Comparison of ENCODE assay signal across 26 cellular contexts in the genomic region with DNA sequence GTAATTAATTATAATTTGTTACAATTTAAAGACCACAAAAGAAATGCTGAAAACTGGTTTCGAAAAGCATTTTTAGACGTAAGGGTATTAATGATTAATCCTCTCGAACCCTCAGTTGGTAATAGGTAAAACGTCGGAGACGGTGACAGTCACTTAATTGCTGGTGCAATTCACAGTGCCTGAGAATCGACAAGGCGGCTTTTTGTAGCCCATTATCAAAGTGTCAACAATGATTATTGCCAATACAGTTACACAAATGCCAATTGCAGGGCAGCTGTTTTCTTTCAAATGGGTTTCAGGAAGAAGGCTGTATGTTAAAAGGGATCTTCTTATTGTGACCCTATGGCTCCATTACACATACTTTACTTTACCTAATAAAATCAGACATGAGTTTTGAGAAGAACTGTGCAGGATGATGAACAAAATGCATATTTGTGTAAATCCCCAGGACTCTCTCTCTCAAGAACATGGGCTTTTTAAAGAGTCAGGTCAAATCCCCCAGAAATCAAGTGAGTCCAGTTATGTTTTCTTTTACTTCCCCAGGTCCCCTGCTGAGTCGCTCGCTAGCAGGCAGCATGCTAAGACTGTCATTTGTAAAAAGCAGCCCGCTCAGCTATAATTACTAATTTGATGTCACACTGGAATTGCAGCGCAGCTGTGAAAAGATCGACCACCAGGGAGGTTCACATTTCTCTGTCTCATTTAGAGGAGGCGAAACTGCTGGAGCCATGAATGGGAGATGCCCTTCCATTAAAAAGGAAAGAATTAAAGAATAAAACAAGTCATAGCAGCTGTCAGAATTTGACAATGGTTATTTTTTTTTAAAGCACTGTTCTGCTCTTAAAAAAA.
DNase-seq lines count a peak whose midpoint lies in the region; ATAC-seq and TF ChIP-seq lines count a peak whose summit lies in the region.
"Had no signal": no experiment of that assay in that cellular context is flagged by ENCODE, and none has a peak within 500 bp of the region (broad histone marks: within the 10 kb centered on the region; RNA-seq: fewer than 3 reads in every experiment).

No MANE protein-coding gene starts in this region.

- no peak for TF ChIP-seq CTCF in CD8-positive, alpha-beta T cell (IDR thresholded peaks at IDR 0.05)
- TF ChIP-seq CTCF in astrocyte of the cerebellum (IDR thresholded peaks at IDR 0.05; ENCODE audit: low read depth, low read length, missing control alignments) (no peak), nephron progenitor cell (IDR thresholded peaks at IDR 0.05) (no peak), GM13977 (IDR thresholded peaks at IDR 0.05; ENCODE audit: extremely low read depth, insufficient read depth, missing control alignments) (no peak)

- H3K4me1 ChIP-seq in CD8-positive, alpha-beta T cell (ENCODE audit: insufficient read depth, low read length) = peaks cover 4% of the 10 kb centered on the region
- H3K4me1 ChIP-seq: adrenal gland, prostate gland, tibial artery had no signal

- POLR2A ChIA-PET in CD8-positive, alpha-beta T cell (lab: Charles Lee) = interaction anchor here (1.1 kb wide), 1 partner anchor 428 kb away, joined by 4 read pairs; no protein-coding TSS in a partner anchor

- CTCF ChIA-PET in CD8-positive, alpha-beta T cell (lab: Charles Lee) = interaction anchor here (1.3 to 2.7 kb wide), 3 partner anchors 13 to 428 kb away, joined by 4 to 9 read pairs (median 5); no protein-coding TSS in a partner anchor

- no peaks in the 10 kb centered on the region for H3K27me3 ChIP-seq in CD8-positive, alpha-beta T cell (ENCODE audit: insufficient read depth, low read length)
- H3K27me3 ChIP-seq: adrenal gland, cardiac muscle cell, tibial artery had no signal

- H3K4me3 Mint-ChIP-seq in CD8-positive, alpha-beta T cell = no peak overlapping the region
- no peak overlapping the region for H3K4me3 Mint-ChIP-seq in nephron progenitor cell
- H3K4me3 Mint-ChIP-seq: stimulated activated naive CD8-positive, alpha-beta T cell treated with anti-CD3 and anti-CD28 coated beads, Interleukin-15, Interleukin-2, amounts not matched to agents 100 ng/mL and 50 ng/mL, for 24 hours; T-helper 1 cell treated with Interleukin-12 subunit alpha and Interleukin-12 subunit beta and Interleukin-4 antibody, amounts not matched to agents 30 μg/mL and 1 μg/mL, for 36 hours had no signal

- in situ Hi-C loops in astrocyte of the cerebellum (cut with HindIII; ENCODE audit: low sequenced_read_pairs) = loop anchor here (25.0 kb wide), 1 partner anchor 248 kb away; a partner anchor contains a TSS
- in situ Hi-C loops in GM13977 (cut with MboI; ENCODE audit: low pct_unique_long_range_greater_than_20kb, low sequenced_read_pairs, unreplicated experiment) = loop anchor here (25.0 kb wide), 1 partner anchor 548 kb away; a partner anchor contains a TSS

- DNase-seq in CD8-positive, alpha-beta T cell = no peak
- DNase-seq in NCI-H1417 (lab: John Stamatoyannopoulos, UW) (peak in 2 of 3 experiments; percentile 58 to 87), astrocyte of the cerebellum (ENCODE audit: low read depth) (peak; percentile 3), nephron progenitor cell (no peak), left colon (no peak), GM13977 (ENCODE audit: low spot score) (no peak)
- DNase-seq: activated CD8-positive, alpha-beta memory T cell treated with anti-CD3 and anti-CD28 coated beads, Interleukin-2, amount 50 U/mL, for 48 hours; activated effector memory CD4-positive, alpha-beta T cell treated with anti-CD3 and anti-CD28 coated beads, Interleukin-2, amount 50 U/mL, for 16 hours; adrenal gland; DND-41; foreskin fibroblast; hippocampal formation; islet precursor cell; KBM-7; NCI-H82; PC-9; SIG-M5; tibial artery had no signal

- no peak overlapping the region for H3K27ac ChIP-seq in CD8-positive, alpha-beta T cell (ENCODE audit: low read depth, low read length)
- H3K27ac ChIP-seq: adrenal gland, cardiac muscle cell, PC-9, prostate gland, skin epidermis, tibial artery had no signal

- no peaks in the 10 kb centered on the region for H3K9me3 Mint-ChIP-seq in CD8-positive, alpha-beta T cell
- H3K9me3 Mint-ChIP-seq in nephron progenitor cell = peaks cover 4% of the 10 kb centered on the region
- H3K9me3 Mint-ChIP-seq: stimulated activated naive CD8-positive, alpha-beta T cell treated with anti-CD3 and anti-CD28 coated beads, Interleukin-15, Interleukin-2, amounts not matched to agents 100 ng/mL and 50 ng/mL, for 24 hours; T-helper 1 cell treated with Interleukin-12 subunit alpha and Interleukin-12 subunit beta and Interleukin-4 antibody, amounts not matched to agents 30 μg/mL and 1 μg/mL, for 36 hours had no signal

- H3K36me3 Mint-ChIP-seq in CD8-positive, alpha-beta T cell = peaks cover 78% of the 10 kb centered on the region
- H3K36me3 Mint-ChIP-seq in nephron progenitor cell (ENCODE audit: low read depth) = peaks cover 41% of the 10 kb centered on the region

- H3K9me3 ChIP-seq in CD8-positive, alpha-beta T cell (ENCODE audit: low read length) = no peaks in the 10 kb centered on the region
- H3K9me3 ChIP-seq: adrenal gland, prostate gland, tibial artery had no signal

- ATAC-seq in CD8-positive, alpha-beta T cell = no peak
- ATAC-seq in left colon (no peak), GM21367 (IDR thresholded peaks at IDR 0.05; ENCODE audit: unreplicated experiment) (no peak), HG03432 (IDR thresholded peaks at IDR 0.05; ENCODE audit: unreplicated experiment) (no peak)

- H3K4me1 Mint-ChIP-seq in CD8-positive, alpha-beta T cell (ENCODE audit: low read depth) = peaks cover 24% of the 10 kb centered on the region
- H3K4me1 Mint-ChIP-seq in nephron progenitor cell = peaks cover 38% of the 10 kb centered on the region

- intact Hi-C loops in CD8-positive, alpha-beta T cell (cut with DNase I, micrococcal nuclease) = no loop called here
- intact Hi-C loops in left colon (cut with DNase I, micrococcal nuclease) = no loop called here

- H3K27me3 Mint-ChIP-seq in CD8-positive, alpha-beta T cell (ENCODE audit: low read depth) = no peaks in the 10 kb centered on the region
- H3K27me3 Mint-ChIP-seq in nephron progenitor cell (ENCODE audit: low read depth, poor library complexity) = peaks cover 9% of the 10 kb centered on the region
- H3K27me3 Mint-ChIP-seq: stimulated activated naive CD8-positive, alpha-beta T cell treated with anti-CD3 and anti-CD28 coated beads, Interleukin-15, Interleukin-2, amounts not matched to agents 100 ng/mL and 50 ng/mL, for 24 hours had no signal

- peaks cover 15% of the 10 kb centered on the region for H3K36me3 ChIP-seq in CD8-positive, alpha-beta T cell (ENCODE audit: insufficient read depth, low read length)
- H3K36me3 ChIP-seq: cardiac muscle cell, prostate gland had no signal

- no peak overlapping the region for H3K4me3 ChIP-seq in CD8-positive, alpha-beta T cell (ENCODE audit: low read depth, low read length)
- no peak overlapping the region for H3K4me3 ChIP-seq in astrocyte of the cerebellum (ENCODE audit: low read depth, low read length)
- H3K4me3 ChIP-seq: adrenal gland, cardiac muscle cell, lung, PC-9, prostate gland, skin epidermis, tibial artery had no signal

- peak overlapping the region; percentile 50 for H3K27ac Mint-ChIP-seq in CD8-positive, alpha-beta T cell
- peak overlapping the region; percentile 23 for H3K27ac Mint-ChIP-seq in nephron progenitor cell
- H3K27ac Mint-ChIP-seq: T-helper 1 cell treated with Interleukin-12 subunit alpha and Interleukin-12 subunit beta and Interleukin-4 antibody, amounts not matched to agents 30 μg/mL and 1 μg/mL, for 36 hours had no signal

Comparison
In these comparisons a context has a peak if more than half of its experiments do, and no peak if none do; other contexts are left out.
1. DNase-seq: peak in NCI-H1417 (2 of 3) and astrocyte of the cerebellum (single experiment); none in CD8-positive, alpha-beta T cell (0 of 7), nephron progenitor cell (single experiment), left colon (0 of 2) and GM13977 (single experiment).